Comparison of ENCODE assay signal across 8 cellular contexts in the genomic region with DNA sequence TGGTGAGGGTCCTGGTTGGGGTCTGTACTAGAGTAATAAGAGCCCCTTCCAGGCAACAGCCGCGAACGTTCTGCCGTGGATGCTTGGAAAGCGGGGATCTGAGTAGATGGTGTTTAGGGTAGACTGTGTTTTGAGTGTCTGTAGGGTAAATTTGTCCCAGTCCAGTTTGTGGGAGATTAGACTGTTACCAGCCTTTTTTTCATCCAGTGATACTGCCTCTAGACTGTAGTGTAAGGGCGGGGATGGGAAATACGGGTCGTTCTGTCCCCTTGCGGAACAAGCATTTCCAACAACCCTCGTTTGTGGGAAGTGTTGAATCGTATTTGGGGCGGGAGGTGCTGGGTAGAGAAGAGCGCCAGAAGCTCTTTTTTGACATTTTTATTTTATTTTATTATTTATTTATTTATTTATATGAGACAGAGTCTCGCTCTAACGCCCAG.
DNase-seq lines count a peak whose midpoint lies in the region; ATAC-seq and TF ChIP-seq lines count a peak whose summit lies in the region.

No MANE protein-coding gene starts in this region.

- no peaks in the 10 kb centered on the region for H3K27me3 ChIP-seq in layer of hippocampus (ENCODE audit: control insufficient read depth, insufficient read depth, low read length)
- H3K27me3 ChIP-seq in subcutaneous abdominal adipose tissue (ENCODE audit: control insufficient read depth in 5 of 5, insufficient read depth in 4 of 5, low read length in 5 of 5) = no peaks in the 10 kb centered on the region

- H3K4me3 ChIP-seq in GM12864 (ENCODE audit: low read depth, low read length) (peak overlapping the region; percentile 90), cardiac fibroblast (replicated peaks in 1 of 2; ENCODE audit: low read depth in 2 of 2, low read length in 2 of 2) (peak overlapping the region; percentile 93 to 98), subcutaneous abdominal adipose tissue (ENCODE audit: low read depth in 1 of 5, low read length in 5 of 5) (peak overlapping the region; percentile 97 to 99 (median 98))

- peak overlapping the region; percentile 81 for H3K27ac ChIP-seq in layer of hippocampus (ENCODE audit: low read depth, low read length)
- peak overlapping the region; percentile 89 for H3K27ac ChIP-seq in subcutaneous abdominal adipose tissue (ENCODE audit: low read depth, low read length)

- H3K9ac ChIP-seq in subcutaneous abdominal adipose tissue (ENCODE audit: low read length in 5 of 5) = peak overlapping the region; percentile 92 to 99 (median 97)

- peaks cover 6 to 15% (median 10%) of the 10 kb centered on the region in 5 donors for H3K36me3 ChIP-seq in subcutaneous abdominal adipose tissue (ENCODE audit: control insufficient read depth in 5 of 5, insufficient read depth in 5 of 5, low read length in 5 of 5)

- peak; percentile 38 for DNase-seq in AG08395 (ENCODE audit: low spot score)
- DNase-seq in GM12864 (ENCODE audit: low read depth) = peak; percentile 8
- DNase-seq in NOMO-1 treated with DMSO at 0.1 percent for 48 hours (lab: John Stamatoyannopoulos, UW; ENCODE audit: unreplicated experiment) = peak; percentile 60
- DNase-seq in cardiac fibroblast (ENCODE audit: low read depth in 2 of 2) = peak; percentile 35 to 42
- DNase-seq in NCI-H446 treated with DMSO at 0.1 percent for 48 hours (lab: John Stamatoyannopoulos, UW) = no peak

- TF ChIP-seq CTCF in GM12864 (IDR thresholded peaks at IDR 0.05; ENCODE audit: low read depth, low read length, missing control alignments) = no peak
- TF ChIP-seq CTCF in cardiac fibroblast (IDR thresholded peaks at IDR 0.05; ENCODE audit: low read depth, low read length) = no peak

- peak; percentile 22 for ATAC-seq in HG02970 (IDR thresholded peaks at IDR 0.05; ENCODE audit: low FRiP score, unreplicated experiment)

- H3K9me3 ChIP-seq in subcutaneous abdominal adipose tissue (ENCODE audit: control insufficient read depth in 5 of 5, low read length in 5 of 5) = no peaks in the 10 kb centered on the region

- H3K4me1 ChIP-seq in subcutaneous abdominal adipose tissue (ENCODE audit: control insufficient read depth in 5 of 5, insufficient read depth in 5 of 5, low read length in 5 of 5) = peaks cover 0 to 29% (median 20%) of the 10 kb centered on the region in 5 donors
